ENCODE assay signal across 8 cellular contexts in the genomic region with DNA sequence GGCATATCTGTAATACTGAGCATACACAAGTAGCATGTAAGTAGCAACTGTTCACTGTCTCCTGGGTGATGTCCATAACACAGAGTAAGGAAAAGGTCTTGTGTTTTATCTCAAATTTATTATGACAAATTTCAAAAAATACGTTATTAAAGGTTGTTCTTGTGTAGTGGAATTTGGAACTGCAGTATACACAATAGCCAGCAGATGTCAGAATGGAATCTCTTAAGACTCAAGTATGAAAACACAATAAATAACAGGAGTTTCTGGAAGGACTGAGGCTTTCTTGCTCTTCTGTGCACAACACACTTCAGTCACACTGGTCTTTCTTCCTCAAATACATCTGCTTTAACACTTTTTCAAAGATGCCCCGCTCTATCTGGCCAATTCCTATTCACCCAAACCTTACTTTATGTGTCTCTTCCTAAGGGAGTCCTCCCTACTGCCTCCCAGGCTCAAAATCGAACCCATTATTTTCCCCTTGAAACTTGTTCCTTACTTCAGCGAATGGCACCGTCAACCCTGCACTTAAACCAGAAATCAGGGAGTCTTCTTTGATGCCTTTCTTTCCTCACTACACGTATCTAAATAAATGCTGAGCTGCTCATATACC. TPM values are rescaled to one million over a fixed set of nuclear protein-coding genes. Genes with fewer than 3 reads are reported as not detected.
DNase-seq lines count a peak whose midpoint lies in the region; ATAC-seq and TF ChIP-seq lines count a peak whose summit lies in the region.

No MANE protein-coding gene starts in this region.

- peak; percentile 70 for TF ChIP-seq CTCF in AG09319 (IDR thresholded peaks at IDR 0.05; ENCODE audit: low read depth, low read length)
- TF ChIP-seq CTCF in GM13976 (IDR thresholded peaks at IDR 0.05; ENCODE audit: borderline replicate concordance, control extremely low read depth, extremely low read depth, insufficient read depth, missing control alignments): peak; percentile 55
- TF ChIP-seq CTCF in OCI-LY1 (IDR thresholded peaks at IDR 0.05; ENCODE audit: low read length): peak; percentile 71
- peak; percentile 64 to 90 (median 78) for TF ChIP-seq CTCF in dorsolateral prefrontal cortex (IDR thresholded peaks at IDR 0.05 in 54 of 56, conservative IDR thresholded peaks at IDR 0.05 in 2 of 56; ENCODE audit: low read depth in 1 of 56, partially characterized antibody in 56 of 56)

- peaks cover 87% of the 10 kb centered on the region for H3K36me3 ChIP-seq in OCI-LY1 (ENCODE audit: insufficient read depth, low read length)

- H3K27me3 ChIP-seq in OCI-LY1 (ENCODE audit: insufficient read depth, low read length) (no peaks in the 10 kb centered on the region), dorsolateral prefrontal cortex (no peaks in the 10 kb centered on the region)

- H3K4me3 ChIP-seq in OCI-LY1 (ENCODE audit: low read depth, low read length, poor library complexity, severe bottlenecking): no peak overlapping the region
- H3K4me3 ChIP-seq in dorsolateral prefrontal cortex: no peak overlapping the region

- no peak overlapping the region; the same call in 1 of the 2 replicates for H3K4me2 ChIP-seq in OCI-LY1 (ENCODE audit: low read length)

- H3F3A ChIP-seq in OCI-LY1 (ENCODE audit: insufficient read depth, low read length): peaks cover 4% of the 10 kb centered on the region

- H3K9ac ChIP-seq in OCI-LY1 (ENCODE audit: low read length): no peak overlapping the region

- intact Hi-C loops in dorsolateral prefrontal cortex (cut with DNase I): loop anchor here in 1 of 2 donors (10.0 kb wide), 1 partner anchor 812 kb away; a partner anchor contains a TSS

- in situ Hi-C loops in GM13976 (cut with MboI; ENCODE audit: low sequenced_read_pairs, unreplicated experiment): no loop called here

- H3K9me2 ChIP-seq in OCI-LY1 (ENCODE audit: low read depth, low read length): no peaks in the 10 kb centered on the region

- ATAC-seq in HG03280 (IDR thresholded peaks at IDR 0.05; ENCODE audit: unreplicated experiment): no peak
- no peak for ATAC-seq in GM19455 (IDR thresholded peaks at IDR 0.05; ENCODE audit: unreplicated experiment)
- ATAC-seq in GM18909 (IDR thresholded peaks at IDR 0.05; ENCODE audit: poor library complexity, unreplicated experiment): no peak

- H3K4me1 ChIP-seq in OCI-LY1 (ENCODE audit: insufficient read depth, low read length, severe bottlenecking): peaks cover 72% of the 10 kb centered on the region

- H4K20me1 ChIP-seq in OCI-LY1 (ENCODE audit: insufficient read depth, low read length): no peaks in the 10 kb centered on the region

- peak overlapping the region; percentile 77 for H3K27ac ChIP-seq in OCI-LY1 (ENCODE audit: low read depth, low read length, poor library complexity, severe bottlenecking)
- peak overlapping the region in 46 of 59 donors; percentile 7 to 93 (median 59) for H3K27ac ChIP-seq in dorsolateral prefrontal cortex

- no peaks in the 10 kb centered on the region for H3K9me3 ChIP-seq in OCI-LY1 (ENCODE audit: low read length)

- H3K79me2 ChIP-seq in OCI-LY1 (ENCODE audit: insufficient read depth, low read length): peaks cover 78% of the 10 kb centered on the region

- no peak overlapping the region for H2AFZ ChIP-seq in OCI-LY1 (ENCODE audit: low read length)

- peak; percentile 38 for DNase-seq in AG09319 (ENCODE audit: extremely low read depth, low read depth)
- DNase-seq in GM13976 (ENCODE audit: low spot score): peak; percentile 36
- DNase-seq in dorsolateral prefrontal cortex: no peak
- DNase-seq in midbrain (lab: John Stamatoyannopoulos, UW): peak; percentile 58

RNA-seq across cellular contexts. Expression of a gene that starts 6.5 kb away (rescaled TPM):
- 10 to 100 TPM in 119 of 120 experiments, 1 to 10 TPM in 1; 9.9 to 34.2 (median 24.9) TPM for total RNA-seq in dorsolateral prefrontal cortex

RNA-seq across cellular contexts. Expression of a gene that starts 9.7 kb away (rescaled TPM):
- total RNA-seq in dorsolateral prefrontal cortex: 10 to 100 TPM; 30.0 to 71.9 (median 50.0) TPM

Comparison
In these comparisons a context has a peak if more than half of its experiments do, and no peak if none do; other contexts are left out.
1. DNase-seq: peak in AG09319 (single experiment), GM13976 (single experiment) and midbrain (single experiment); none in dorsolateral prefrontal cortex (0 of 10).
2. Peak in every context shown above with its lines, with median percentiles within 50 percentile points of each other: CTCF ChIP-seq.